1 cellular context compared by ENCODE assay signal in genomic region chr6:35970181-35970580, GRCh38.
TF ChIP-seq lines count a peak whose summit lies in the region.

No MANE protein-coding gene starts in this region.

TF ChIP-seq in HepG2, 621 proteins besides CTCF, POLR2A, EP300 and RAD21:
- TF ChIP-seq THAP11 (CRISPR knock-in tag; IDR thresholded peaks at IDR 0.05) = no peak
TF ChIP-seq in HepG2: peak in this region for 0.
